Comparison of ENCODE assay signal across 17 cellular contexts in the genomic region with DNA sequence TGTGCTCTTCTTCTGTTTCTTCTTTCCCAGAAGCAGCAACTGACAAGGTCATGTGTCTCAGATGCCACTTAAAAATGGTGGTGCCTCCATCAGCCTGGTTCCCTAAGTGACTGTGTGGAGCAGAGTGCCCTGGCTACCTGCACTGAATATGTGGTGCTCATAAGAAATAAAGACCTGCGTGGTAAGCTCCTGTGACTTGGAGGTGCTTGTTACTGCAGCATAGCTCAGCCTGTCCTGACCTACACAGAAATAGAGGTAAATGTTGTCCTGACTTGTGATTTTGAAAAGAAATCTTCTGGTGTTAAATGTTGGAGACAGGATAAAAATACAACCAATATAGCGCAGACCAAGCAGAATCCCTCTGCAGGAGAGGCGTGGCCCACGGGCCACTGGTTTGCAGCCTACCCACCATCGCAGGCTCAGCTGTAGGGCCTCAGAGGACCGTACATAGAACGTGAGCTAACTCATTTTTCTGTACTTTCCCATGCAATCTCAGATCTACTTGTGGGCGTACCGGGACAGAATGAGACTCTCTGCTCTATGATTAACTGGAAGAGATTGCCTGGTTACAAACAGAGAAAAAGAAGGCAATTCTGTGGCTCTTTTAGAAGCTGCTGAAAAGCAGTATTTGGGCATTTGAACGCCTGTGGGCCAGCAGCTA.
DNase-seq lines count a peak whose midpoint lies in the region; ATAC-seq and TF ChIP-seq lines count a peak whose summit lies in the region.
"Had no signal": no experiment of that assay in that cellular context is flagged by ENCODE, and none has a peak within 500 bp of the region (broad histone marks: within the 10 kb centered on the region; RNA-seq: fewer than 3 reads in every experiment).

No MANE protein-coding gene starts in this region.

- H3K27ac Mint-ChIP-seq in WTC11 = no peak overlapping the region

- H3K4me3 ChIP-seq in BLaER1 treated with 17β-estradiol and CSF1 and Interleukin-3, amounts not matched to agents 10 nM and 100 nM = peak overlapping the region in 1 of 10 experiments; percentile 26; a peak in 1 of 20 replicates
- H3K4me3 ChIP-seq in GM12865 (ENCODE audit: low read depth, low read length) = no peak overlapping the region
- H3K4me3 ChIP-seq: Peyer's patch had no signal

- peaks cover 15 to 48% (median 28%) of the 10 kb centered on the region in 11 experiments; a peak in 19 of 22 replicates for H3K27me3 ChIP-seq in BLaER1 treated with 17β-estradiol and CSF1 and Interleukin-3, amounts not matched to agents 10 nM and 100 nM
- H3K27me3 ChIP-seq: Peyer's patch had no signal

- H3K36me3 ChIP-seq in BLaER1 treated with 17β-estradiol and CSF1 and Interleukin-3, amounts not matched to agents 10 nM and 100 nM = no peaks in the 10 kb centered on the region
- H3K36me3 ChIP-seq: Peyer's patch had no signal

- H3K9ac ChIP-seq in BLaER1 treated with 17β-estradiol and CSF1 and Interleukin-3, amounts not matched to agents 10 nM and 100 nM = peak overlapping the region in 1 of 11 experiments; percentile 31; a peak in 2 of 22 replicates

- POLR2A ChIA-PET in WTC11 (lab: Charles Lee) = no interaction called here

- H3K27ac ChIP-seq in BLaER1 treated with 17β-estradiol and CSF1 and Interleukin-3, amounts not matched to agents 10 nM and 100 nM = 0 out of 22 replicates have a peak overlapping the region, but pooled peaks of 1 of the 11 experiments have one; percentile 48
- peak overlapping the region; percentile 78 for H3K27ac ChIP-seq in angular gyrus (ENCODE audit: low read depth, low read length)
- H3K27ac ChIP-seq: C4-2B, Peyer's patch had no signal

- peaks cover 14% of the 10 kb centered on the region for H3K4me1 Mint-ChIP-seq in WTC11

- peaks cover 8% of the 10 kb centered on the region for H3K9me3 Mint-ChIP-seq in WTC11

- H4K20me1 ChIP-seq in BLaER1 treated with 17β-estradiol and CSF1 and Interleukin-3, amounts not matched to agents 10 nM and 100 nM = peaks cover 0 to 29% (median 0%) of the 10 kb centered on the region in 11 experiments; a peak in 5 of 22 replicates

- H3K4me1 ChIP-seq in BLaER1 treated with 17β-estradiol and CSF1 and Interleukin-3, amounts not matched to agents 10 nM and 100 nM = peaks cover 19 to 69% (median 55%) of the 10 kb centered on the region in 10 experiments
- H3K4me1 ChIP-seq: Peyer's patch had no signal

- intact Hi-C loops in posterior vena cava (cut with DNase I) = no loop called here

- peaks cover 0 to 8% (median 0%) of the 10 kb centered on the region in 11 experiments; a peak in 4 of 22 replicates for H3K9me3 ChIP-seq in BLaER1 treated with 17β-estradiol and CSF1 and Interleukin-3, amounts not matched to agents 10 nM and 100 nM (replicated peaks in 1 of 11)

- DNase-seq in GM12865 (ENCODE audit: low read depth) (peak; percentile 28), posterior vena cava (ENCODE audit: low spot score) (peak; percentile 19), amygdala (lab: John Stamatoyannopoulos, UW) (no peak), WTC11 (ENCODE audit: low spot score) (no peak), SKM-1 (lab: John Stamatoyannopoulos, UW; ENCODE audit: unreplicated experiment) (no peak), AG08395 (ENCODE audit: low spot score) (no peak)
- DNase-seq: COR-L47, DMS153, KG1, NCI-H1105, NCI-H1694 treated with DMSO at 0.1 percent for 48 hours, NCI-H446, NCI-H748 treated with DMSO at 0.1 percent for 48 hours had no signal

- TF ChIP-seq CTCF in GM12865 (IDR thresholded peaks at IDR 0.05; ENCODE audit: insufficient read depth, low read depth, low read length, missing control alignments) = no peak
- TF ChIP-seq CTCF in WTC11 (IDR thresholded peaks at IDR 0.05) = no peak

- H3K27me3 Mint-ChIP-seq in WTC11 (ENCODE audit: low read depth) = peaks cover 6% of the 10 kb centered on the region

- peak overlapping the region in 10 of 11 experiments; percentile 33 to 92 (median 82); a peak in 20 of 22 replicates for H3K4me2 ChIP-seq in BLaER1 treated with 17β-estradiol and CSF1 and Interleukin-3, amounts not matched to agents 10 nM and 100 nM

- no peak for ATAC-seq in WTC11

- H3K36me3 Mint-ChIP-seq in WTC11 = no peaks in the 10 kb centered on the region

- CTCF ChIA-PET in WTC11 (lab: Charles Lee) = interaction anchor here (1.5 to 2.4 kb wide), 4 partner anchors 13 to 70 kb away, joined by 6 to 15 read pairs (median 10); no protein-coding TSS in a partner anchor

- no peak overlapping the region for H3K4me3 Mint-ChIP-seq in WTC11

TF ChIP-seq in WTC11, 78 proteins besides CTCF, POLR2A, EP300 and RAD21:
- TF ChIP-seq, protein P1, sequence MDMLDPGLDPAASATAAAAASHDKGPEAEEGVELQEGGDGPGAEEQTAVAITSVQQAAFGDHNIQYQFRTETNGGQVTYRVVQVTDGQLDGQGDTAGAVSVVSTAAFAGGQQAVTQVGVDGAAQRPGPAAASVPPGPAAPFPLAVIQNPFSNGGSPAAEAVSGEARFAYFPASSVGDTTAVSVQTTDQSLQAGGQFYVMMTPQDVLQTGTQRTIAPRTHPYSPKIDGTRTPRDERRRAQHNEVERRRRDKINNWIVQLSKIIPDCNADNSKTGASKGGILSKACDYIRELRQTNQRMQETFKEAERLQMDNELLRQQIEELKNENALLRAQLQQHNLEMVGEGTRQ (CRISPR knock-in tag; IDR thresholded peaks at IDR 0.05) = no peak
- TF ChIP-seq ZBTB21 (CRISPR knock-in tag; IDR thresholded peaks at IDR 0.05; ENCODE audit: borderline replicate concordance) (no peak), CBFB (CRISPR knock-in tag; IDR thresholded peaks at IDR 0.05; ENCODE audit: low read depth) (no peak), CREB1 (CRISPR knock-in tag; IDR thresholded peaks at IDR 0.05) (no peak), FOXJ3 (CRISPR knock-in tag; IDR thresholded peaks at IDR 0.05; ENCODE audit: borderline replicate concordance) (no peak), GRHL2 (CRISPR knock-in tag; IDR thresholded peaks at IDR 0.05; ENCODE audit: insufficient replicate concordance, severe bottlenecking) (no peak), MXD4 (CRISPR knock-in tag; IDR thresholded peaks at IDR 0.05; ENCODE audit: borderline replicate concordance) (no peak), RELA (CRISPR knock-in tag; IDR thresholded peaks at IDR 0.05; ENCODE audit: borderline replicate concordance) (no peak), NR2C2 (CRISPR knock-in tag; IDR thresholded peaks at IDR 0.05) (no peak), ZNF138 (CRISPR knock-in tag; conservative IDR thresholded peaks at IDR 0.05) (no peak), JAZF1 (CRISPR knock-in tag; IDR thresholded peaks at IDR 0.05) (no peak), MYBL2 (CRISPR knock-in tag; IDR thresholded peaks at IDR 0.05) (no peak)
- TF ChIP-seq, protein P2, sequence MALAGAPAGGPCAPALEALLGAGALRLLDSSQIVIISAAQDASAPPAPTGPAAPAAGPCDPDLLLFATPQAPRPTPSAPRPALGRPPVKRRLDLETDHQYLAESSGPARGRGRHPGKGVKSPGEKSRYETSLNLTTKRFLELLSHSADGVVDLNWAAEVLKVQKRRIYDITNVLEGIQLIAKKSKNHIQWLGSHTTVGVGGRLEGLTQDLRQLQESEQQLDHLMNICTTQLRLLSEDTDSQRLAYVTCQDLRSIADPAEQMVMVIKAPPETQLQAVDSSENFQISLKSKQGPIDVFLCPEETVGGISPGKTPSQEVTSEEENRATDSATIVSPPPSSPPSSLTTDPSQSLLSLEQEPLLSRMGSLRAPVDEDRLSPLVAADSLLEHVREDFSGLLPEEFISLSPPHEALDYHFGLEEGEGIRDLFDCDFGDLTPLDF (CRISPR knock-in tag; IDR thresholded peaks at IDR 0.05) = no peak
- TF ChIP-seq, protein P3, sequence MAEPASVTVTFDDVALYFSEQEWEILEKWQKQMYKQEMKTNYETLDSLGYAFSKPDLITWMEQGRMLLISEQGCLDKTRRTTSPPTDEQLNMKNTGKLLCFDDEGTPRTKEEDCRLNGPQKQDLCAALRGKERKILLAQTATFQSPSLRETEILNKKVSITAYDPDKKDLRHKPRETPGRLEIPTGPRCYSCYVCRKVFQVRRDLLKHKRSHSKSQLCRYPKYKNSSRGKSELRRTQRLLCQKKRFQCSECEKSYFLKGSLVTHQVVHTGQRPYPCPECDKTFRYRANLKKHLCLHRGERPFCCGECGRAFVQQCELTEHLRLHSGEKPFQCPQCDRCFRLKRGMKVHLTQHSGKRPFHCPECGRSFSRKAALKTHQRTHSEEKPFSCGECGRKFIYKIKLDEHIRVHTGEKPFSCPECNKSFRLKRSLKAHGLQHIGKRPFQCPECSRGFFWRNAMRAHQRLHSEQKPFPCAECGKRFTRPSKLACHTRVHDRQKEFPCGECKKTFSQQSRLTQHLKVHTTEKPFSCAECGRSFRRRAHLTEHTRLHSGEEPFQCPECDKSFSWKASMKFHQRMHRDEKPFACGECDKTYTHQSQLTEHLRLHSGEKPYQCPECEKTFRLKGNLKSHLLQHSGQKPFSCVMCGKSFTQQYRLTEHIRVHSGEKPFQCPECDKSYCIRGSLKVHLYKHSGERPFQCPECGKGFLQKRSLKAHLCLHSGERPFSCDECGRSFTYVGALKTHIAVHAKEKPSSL (CRISPR knock-in tag; conservative IDR thresholded peaks at IDR 0.05) = no peak
- TF ChIP-seq, protein P4, sequence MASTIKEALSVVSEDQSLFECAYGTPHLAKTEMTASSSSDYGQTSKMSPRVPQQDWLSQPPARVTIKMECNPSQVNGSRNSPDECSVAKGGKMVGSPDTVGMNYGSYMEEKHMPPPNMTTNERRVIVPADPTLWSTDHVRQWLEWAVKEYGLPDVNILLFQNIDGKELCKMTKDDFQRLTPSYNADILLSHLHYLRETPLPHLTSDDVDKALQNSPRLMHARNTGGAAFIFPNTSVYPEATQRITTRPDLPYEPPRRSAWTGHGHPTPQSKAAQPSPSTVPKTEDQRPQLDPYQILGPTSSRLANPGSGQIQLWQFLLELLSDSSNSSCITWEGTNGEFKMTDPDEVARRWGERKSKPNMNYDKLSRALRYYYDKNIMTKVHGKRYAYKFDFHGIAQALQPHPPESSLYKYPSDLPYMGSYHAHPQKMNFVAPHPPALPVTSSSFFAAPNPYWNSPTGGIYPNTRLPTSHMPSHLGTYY (CRISPR knock-in tag; IDR thresholded peaks at IDR 0.05) = no peak

Comparison
In these comparisons a context has a peak if more than half of its experiments do, and no peak if none do; other contexts are left out.
1. DNase-seq: peak in GM12865 (single experiment) and posterior vena cava (single experiment); none in amygdala (0 of 56), WTC11 (single experiment), SKM-1 (single experiment) and AG08395 (single experiment).